6 cellular contexts compared by ENCODE assay signal in genomic region chrX:149712831-149713230, GRCh38. TPM values are rescaled to one million over a fixed set of nuclear protein-coding genes. Genes with fewer than 3 reads are reported as not detected.
"Had no signal": no experiment of that assay in that cellular context is flagged by ENCODE, and none has a peak within 500 bp of the region (broad histone marks: within the 10 kb centered on the region; RNA-seq: fewer than 3 reads in every experiment).

No MANE protein-coding gene starts in this region.

- DNase-seq: IMR-90, KBM-7 had no signal

- H3K4me3 ChIP-seq: K562 had no signal

- H3K27ac ChIP-seq: HL-60 had no signal

RNA-seq across cellular contexts. Expression of gene MAGEA11, which starts 1.0 kb away (rescaled TPM):
- total RNA-seq: HepG2, HT-29, IMR-90, K562 had no signal
